ENCODE assay signal across 10 cellular contexts in genomic region chr3:118863731-118864322, GRCh38.
DNase-seq lines count a peak whose midpoint lies in the region; ATAC-seq and TF ChIP-seq lines count a peak whose summit lies in the region.
"Had no signal": no experiment of that assay in that cellular context is flagged by ENCODE, and none has a peak within 500 bp of the region (broad histone marks: within the 10 kb centered on the region; RNA-seq: fewer than 3 reads in every experiment).

No MANE protein-coding gene starts in this region.

- BruUV-seq in MCF 10A (replicated peaks; lab: Mats Ljungman, UMichigan): no TSS peak

- peak; percentile 84 for ATAC-seq in HG02981 (IDR thresholded peaks at IDR 0.05; ENCODE audit: unreplicated experiment)
- ATAC-seq: activated T-cell treated with anti-CD3 and anti-CD28 coated beads, Interleukin-2, amount 50 U/mL, for 72 hours had no signal

- CTCF ChIA-PET in MCF 10A (lab: Yijun Ruan, JAX): interaction anchor here (0.7 to 7.4 kb wide), 3 partner anchors 13 to 224 kb away, joined by 3 to 69 read pairs (median 3); no protein-coding TSS in a partner anchor

- intact Hi-C loops in MCF 10A (cut with micrococcal nuclease): no loop called here
- intact Hi-C loops in breast epithelium (cut with DNase I; ENCODE audit: low total_unique reads): no loop called here
- intact Hi-C loops in activated T-helper 2 cell treated with anti-CD3 and anti-CD28 coated beads, Interferon-gamma antibody, Interleukin-2, Interleukin-4, amounts not matched to agents 10 μg/mL and 5 μg/mL and 100 μg/mL, durations not matched to agents 14 hours and 24 hours and 36 hours (cut with micrococcal nuclease): no loop called here

- no peaks in the 10 kb centered on the region for H3K27me3 ChIP-seq in breast epithelium
- no peaks in the 10 kb centered on the region for H3K27me3 ChIP-seq in SJCRH30

- H3K4me3 ChIP-seq in breast epithelium (no peak overlapping the region), SJCRH30 (no peak overlapping the region)

- POLR2A ChIA-PET in MCF 10A (lab: Yijun Ruan, JAX): no interaction called here

- no peaks in the 10 kb centered on the region for H3K36me3 Mint-ChIP-seq in MCF 10A (ENCODE audit: insufficient read depth, unreplicated experiment)
- no peaks in the 10 kb centered on the region for H3K36me3 Mint-ChIP-seq in T-helper 2 cell treated with Interferon-gamma antibody and Interleukin-4, amounts not matched to agents 5 μg/mL and 100 μg/mL, for 36 hours (ENCODE audit: low read depth)
- H3K36me3 Mint-ChIP-seq in activated T-helper 2 cell treated with anti-CD3 and anti-CD28 coated beads, Interferon-gamma antibody, Interleukin-2, Interleukin-4, amounts not matched to agents 10 μg/mL and 5 μg/mL and 100 μg/mL, durations not matched to agents 14 hours and 24 hours and 36 hours (ENCODE audit: low read depth): no peaks in the 10 kb centered on the region

- TF ChIP-seq CTCF in MCF 10A (IDR thresholded peaks at IDR 0.05; ENCODE audit: unreplicated experiment) (peak; percentile 25), breast epithelium (IDR thresholded peaks at IDR 0.05) (no peak)

- H3K27me3 Mint-ChIP-seq in MCF 10A (ENCODE audit: insufficient read depth, unreplicated experiment): no peaks in the 10 kb centered on the region
- H3K27me3 Mint-ChIP-seq in T-helper 2 cell treated with Interferon-gamma antibody and Interleukin-4, amounts not matched to agents 5 μg/mL and 100 μg/mL, for 36 hours (ENCODE audit: low read depth): no peaks in the 10 kb centered on the region
- H3K27me3 Mint-ChIP-seq in activated T-helper 2 cell treated with anti-CD3 and anti-CD28 coated beads, Interferon-gamma antibody, Interleukin-2, Interleukin-4, amounts not matched to agents 10 μg/mL and 5 μg/mL and 100 μg/mL, durations not matched to agents 14 hours and 24 hours and 36 hours (ENCODE audit: low read depth): no peaks in the 10 kb centered on the region

- H3K9me3 Mint-ChIP-seq in MCF 10A (ENCODE audit: unreplicated experiment): no peaks in the 10 kb centered on the region
- no peaks in the 10 kb centered on the region for H3K9me3 Mint-ChIP-seq in T-helper 2 cell treated with Interferon-gamma antibody and Interleukin-4, amounts not matched to agents 5 μg/mL and 100 μg/mL, for 36 hours
- H3K9me3 Mint-ChIP-seq in activated T-helper 2 cell treated with anti-CD3 and anti-CD28 coated beads, Interferon-gamma antibody, Interleukin-2, Interleukin-4, amounts not matched to agents 10 μg/mL and 5 μg/mL and 100 μg/mL, durations not matched to agents 14 hours and 24 hours and 36 hours: no peaks in the 10 kb centered on the region

- H3K4me1 ChIP-seq in breast epithelium (no peaks in the 10 kb centered on the region), SJCRH30 (no peaks in the 10 kb centered on the region)

- H3K27ac ChIP-seq in breast epithelium: no peak overlapping the region
- H3K27ac ChIP-seq in SJCRH30: no peak overlapping the region

- H3K36me3 ChIP-seq in breast epithelium (no peaks in the 10 kb centered on the region), SJCRH30 (no peaks in the 10 kb centered on the region)

- H3K4me3 Mint-ChIP-seq in MCF 10A (ENCODE audit: unreplicated experiment): no peak overlapping the region
- H3K4me3 Mint-ChIP-seq in T-helper 2 cell treated with Interferon-gamma antibody and Interleukin-4, amounts not matched to agents 5 μg/mL and 100 μg/mL, for 36 hours: no peak overlapping the region
- no peak overlapping the region for H3K4me3 Mint-ChIP-seq in activated T-helper 2 cell treated with anti-CD3 and anti-CD28 coated beads, Interferon-gamma antibody, Interleukin-2, Interleukin-4, amounts not matched to agents 10 μg/mL and 5 μg/mL and 100 μg/mL, durations not matched to agents 14 hours and 24 hours and 36 hours (ENCODE audit: low read depth)
- H3K4me3 Mint-ChIP-seq: activated T-cell treated with anti-CD3 and anti-CD28 coated beads, Interleukin-2, amount 50 U/mL, for 72 hours had no signal

- no peak for TF ChIP-seq POLR2A in breast epithelium (IDR thresholded peaks at IDR 0.05)

- peak; percentile 42 for DNase-seq in MCF 10A (ENCODE audit: unreplicated experiment)
- DNase-seq in breast epithelium (ENCODE audit: low spot score in 2 of 2): no peak
- DNase-seq in SJCRH30: peak; percentile 11 to 31
- no peak for DNase-seq in T-helper 2 cell treated with Interferon-gamma antibody and Interleukin-4, amounts not matched to agents 5 μg/mL and 100 μg/mL, for 36 hours (ENCODE audit: low spot score)
- DNase-seq in stimulated activated CD4-positive, alpha-beta T cell treated with anti-CD3 and anti-CD28 coated beads, Interleukin-2, amount 100 ng/mL, for 48 hours: no peak
- no peak for DNase-seq in activated T-helper 2 cell treated with anti-CD3 and anti-CD28 coated beads, Interferon-gamma antibody, Interleukin-2, Interleukin-4, amounts not matched to agents 10 μg/mL and 5 μg/mL and 100 μg/mL, durations not matched to agents 14 hours and 24 hours and 36 hours (ENCODE audit: low spot score)
- DNase-seq in anterior cingulate cortex (lab: John Stamatoyannopoulos, UW): no peak
- DNase-seq: activated T-cell treated with anti-CD3 and anti-CD28 coated beads, Interleukin-2, amount 50 U/mL, for 72 hours; NCI-H2029 had no signal

- H3K9me3 ChIP-seq in breast epithelium: no peaks in the 10 kb centered on the region
- no peaks in the 10 kb centered on the region for H3K9me3 ChIP-seq in SJCRH30 (replicated peaks)

- no peaks in the 10 kb centered on the region for H3K4me1 Mint-ChIP-seq in MCF 10A (ENCODE audit: insufficient read depth, unreplicated experiment)
- H3K4me1 Mint-ChIP-seq in T-helper 2 cell treated with Interferon-gamma antibody and Interleukin-4, amounts not matched to agents 5 μg/mL and 100 μg/mL, for 36 hours (ENCODE audit: low read depth): no peaks in the 10 kb centered on the region
- H3K4me1 Mint-ChIP-seq in activated T-helper 2 cell treated with anti-CD3 and anti-CD28 coated beads, Interferon-gamma antibody, Interleukin-2, Interleukin-4, amounts not matched to agents 10 μg/mL and 5 μg/mL and 100 μg/mL, durations not matched to agents 14 hours and 24 hours and 36 hours (ENCODE audit: low read depth): no peaks in the 10 kb centered on the region

- H3K27ac Mint-ChIP-seq in MCF 10A (ENCODE audit: low read depth, unreplicated experiment): no peak overlapping the region
- H3K27ac Mint-ChIP-seq in T-helper 2 cell treated with Interferon-gamma antibody and Interleukin-4, amounts not matched to agents 5 μg/mL and 100 μg/mL, for 36 hours: no peak overlapping the region
- no peak overlapping the region for H3K27ac Mint-ChIP-seq in activated T-helper 2 cell treated with anti-CD3 and anti-CD28 coated beads, Interferon-gamma antibody, Interleukin-2, Interleukin-4, amounts not matched to agents 10 μg/mL and 5 μg/mL and 100 μg/mL, durations not matched to agents 14 hours and 24 hours and 36 hours
- H3K27ac Mint-ChIP-seq: activated T-cell treated with anti-CD3 and anti-CD28 coated beads, Interleukin-2, amount 50 U/mL, for 72 hours had no signal

Comparison
In these comparisons a context has a peak if more than half of its experiments do, and no peak if none do; other contexts are left out.
1. DNase-seq: peak in MCF 10A (single experiment) and SJCRH30 (2 of 2); none in breast epithelium (0 of 2), T-helper 2 cell treated with Interferon-gamma antibody and Interleukin-4, amounts not matched to agents 5 μg/mL and 100 μg/mL, for 36 hours (single experiment), stimulated activated CD4-positive, alpha-beta T cell treated with anti-CD3 and anti-CD28 coated beads, Interleukin-2, amount 100 ng/mL, for 48 hours (0 of 2), activated T-helper 2 cell treated with anti-CD3 and anti-CD28 coated beads, Interferon-gamma antibody, Interleukin-2, Interleukin-4, amounts not matched to agents 10 μg/mL and 5 μg/mL and 100 μg/mL, durations not matched to agents 14 hours and 24 hours and 36 hours (single experiment) and anterior cingulate cortex (0 of 58).